In the genomic region with DNA sequence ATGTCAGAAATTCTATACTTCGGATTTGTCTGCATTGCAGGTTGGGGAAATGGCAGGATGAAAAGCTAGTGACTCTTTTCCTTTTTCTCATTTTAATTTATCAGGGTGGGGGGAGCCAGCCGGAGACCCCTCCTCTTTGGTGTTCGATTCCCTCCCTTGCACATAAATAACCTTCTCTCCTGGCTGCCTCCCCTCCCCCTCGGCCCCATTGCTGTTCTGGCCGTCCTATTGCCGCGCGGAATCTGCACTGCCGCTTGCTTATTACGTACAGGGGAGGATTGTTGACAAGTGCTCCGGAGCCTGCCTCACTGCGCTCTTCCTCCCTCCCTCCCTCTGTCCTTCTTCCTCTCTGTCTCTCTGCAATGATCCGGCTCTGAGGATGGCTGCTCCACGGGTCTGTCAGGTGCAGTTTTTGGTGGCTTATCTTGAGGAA, we compare ENCODE assay signal across 8 cellular contexts.
A peak's percentile ranks its signal among the peaks of the same experiment; 100 is the strongest.
DNase-seq lines count a peak whose midpoint lies in the region; ATAC-seq and TF ChIP-seq lines count a peak whose summit lies in the region.

No MANE protein-coding gene starts in this region.

- no peaks in the 10 kb centered on the region for H3K9me3 ChIP-seq in Caco-2
- H3K9me3 ChIP-seq in left ventricle myocardium inferior (replicated peaks): no peaks in the 10 kb centered on the region
- no peaks in the 10 kb centered on the region for H3K9me3 ChIP-seq in prostate gland

- no peaks in the 10 kb centered on the region for H3K9me3 Mint-ChIP-seq in Caco-2 (ENCODE audit: unreplicated experiment)
- H3K9me3 Mint-ChIP-seq in activated naive CD4-positive, alpha-beta T cell treated with anti-CD3 and anti-CD28 coated beads, Interleukin-2, amount 50 U/mL, for 24 hours: no peaks in the 10 kb centered on the region

- no peak for TF ChIP-seq POLR2A in prostate gland (IDR thresholded peaks at IDR 0.05)

- H3K36me3 Mint-ChIP-seq in Caco-2 (ENCODE audit: insufficient read depth, unreplicated experiment): no peaks in the 10 kb centered on the region
- peaks cover 2% of the 10 kb centered on the region for H3K36me3 Mint-ChIP-seq in activated naive CD4-positive, alpha-beta T cell treated with anti-CD3 and anti-CD28 coated beads, Interleukin-2, amount 50 U/mL, for 24 hours

- peaks cover 49% of the 10 kb centered on the region for H3K4me1 ChIP-seq in Caco-2
- H3K4me1 ChIP-seq in left ventricle myocardium inferior: peaks cover 82% of the 10 kb centered on the region
- H3K4me1 ChIP-seq in prostate gland (replicated peaks): no peaks in the 10 kb centered on the region

- H3K4me3 Mint-ChIP-seq in Caco-2 (ENCODE audit: unreplicated experiment): peak overlapping the region; percentile 65
- peak overlapping the region; percentile 80 for H3K4me3 Mint-ChIP-seq in activated naive CD4-positive, alpha-beta T cell treated with anti-CD3 and anti-CD28 coated beads, Interleukin-2, amount 50 U/mL, for 24 hours

- POLR2A ChIA-PET in Caco-2 (lab: Charles Lee): no interaction called here

- H3K4me3 ChIP-seq in Caco-2 (ENCODE audit: low read depth, low read length) (no peak overlapping the region), left ventricle myocardium inferior (peak overlapping the region; percentile 60), prostate gland (peak overlapping the region in 1 of 2 donors; percentile 14)

- 15% methylated on average over 14 of the region's 14 CpGs for WGBS in prostate gland

- CTCF ChIA-PET in Caco-2 (lab: Charles Lee): no interaction called here

- no peaks in the 10 kb centered on the region for H3K27me3 ChIP-seq in Caco-2 (replicated peaks; ENCODE audit: control insufficient read depth, insufficient read depth, low read length)
- H3K27me3 ChIP-seq in left ventricle myocardium inferior (ENCODE audit: low read depth): no peaks in the 10 kb centered on the region
- no peaks in the 10 kb centered on the region for H3K27me3 ChIP-seq in prostate gland (replicated peaks; ENCODE audit: insufficient read depth)

- H3K36me3 ChIP-seq in Caco-2 (ENCODE audit: control insufficient read depth, insufficient read depth, low read length) (no peaks in the 10 kb centered on the region), left ventricle myocardium inferior (no peaks in the 10 kb centered on the region), prostate gland (no peaks in the 10 kb centered on the region)

- peaks cover 46% of the 10 kb centered on the region for H3K4me1 Mint-ChIP-seq in Caco-2 (ENCODE audit: low read depth, unreplicated experiment)
- peaks cover 73% of the 10 kb centered on the region for H3K4me1 Mint-ChIP-seq in activated naive CD4-positive, alpha-beta T cell treated with anti-CD3 and anti-CD28 coated beads, Interleukin-2, amount 50 U/mL, for 24 hours

- H3K27me3 Mint-ChIP-seq in Caco-2 (ENCODE audit: insufficient read depth, unreplicated experiment): no peaks in the 10 kb centered on the region
- no peaks in the 10 kb centered on the region for H3K27me3 Mint-ChIP-seq in activated naive CD4-positive, alpha-beta T cell treated with anti-CD3 and anti-CD28 coated beads, Interleukin-2, amount 50 U/mL, for 24 hours

- BruUV-seq in Caco-2 (replicated peaks; lab: Mats Ljungman, UMichigan): no TSS peak

- intact Hi-C loops in Caco-2 (cut with micrococcal nuclease; ENCODE audit: unreplicated experiment): loop anchor here (1.0 kb wide), 1 partner anchor 9 kb away; no protein-coding TSS in a partner anchor
- intact Hi-C loops in left ventricle myocardium inferior (cut with micrococcal nuclease): no loop called here
- intact Hi-C loops in prostate gland (cut with DNase I): no loop called here
- intact Hi-C loops in posterior vena cava (cut with DNase I): no loop called here

- H3K27ac Mint-ChIP-seq in Caco-2 (ENCODE audit: unreplicated experiment): peak overlapping the region; percentile 72
- peak overlapping the region; percentile 73 for H3K27ac Mint-ChIP-seq in activated naive CD4-positive, alpha-beta T cell treated with anti-CD3 and anti-CD28 coated beads, Interleukin-2, amount 50 U/mL, for 24 hours

- DNase-seq in Caco-2 (no peak), NCI-H1694 (lab: John Stamatoyannopoulos, UW) (peak; percentile 78), left ventricle myocardium inferior (peak; percentile 78), prostate gland (ENCODE audit: low spot score) (peak; percentile 24), posterior vena cava (ENCODE audit: low spot score) (no peak)

- TF ChIP-seq CTCF in Caco-2 (IDR thresholded peaks at IDR 0.05; ENCODE audit: insufficient read depth in 1 of 2, low read depth in 1 of 2, low read length in 1 of 2, severe bottlenecking in 1 of 2, unreplicated experiment in 1 of 2) (no peak), left ventricle myocardium inferior (IDR thresholded peaks at IDR 0.05; ENCODE audit: borderline replicate concordance) (no peak), prostate gland (IDR thresholded peaks at IDR 0.05) (no peak)

- no peak for ATAC-seq in HG03196 (IDR thresholded peaks at IDR 0.05; ENCODE audit: unreplicated experiment)
- no peak for ATAC-seq in HG02588 (IDR thresholded peaks at IDR 0.05; ENCODE audit: unreplicated experiment)

- H3K27ac ChIP-seq in left ventricle myocardium inferior (replicated peaks): peak overlapping the region; percentile 82
- no peak overlapping the region for H3K27ac ChIP-seq in prostate gland

Comparison
In these comparisons a context has a peak if more than half of its experiments do, and no peak if none do; other contexts are left out.
1. DNase-seq: peak in NCI-H1694 (single experiment), left ventricle myocardium inferior (single experiment) and prostate gland (single experiment); none in Caco-2 (0 of 2) and posterior vena cava (single experiment).